ENCODE assay signal across 16 cellular contexts in the genomic region with DNA sequence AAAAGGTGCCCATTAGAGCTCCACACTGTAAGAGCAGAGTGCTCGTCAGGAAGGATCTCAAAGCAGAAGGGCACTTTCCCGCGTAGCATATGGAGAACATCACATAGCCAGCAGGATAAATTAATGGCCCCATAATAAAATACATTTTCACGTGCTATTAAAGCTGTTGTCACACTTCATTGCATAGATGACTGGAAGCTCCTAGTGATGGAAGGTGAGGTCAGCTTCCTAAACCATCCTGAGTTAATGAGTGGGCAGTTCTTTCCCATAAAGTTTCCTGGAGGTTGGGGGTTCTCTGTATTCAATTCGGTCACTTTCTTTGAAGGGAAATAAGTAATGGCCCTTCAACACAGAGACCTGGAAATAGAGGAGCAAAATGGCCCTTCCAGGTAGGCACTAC.
DNase-seq lines count a peak whose midpoint lies in the region; ATAC-seq, FAIRE-seq and TF ChIP-seq lines count a peak whose summit lies in the region.
"Had no signal": no experiment of that assay in that cellular context is flagged by ENCODE, and none has a peak within 500 bp of the region (broad histone marks: within the 10 kb centered on the region; RNA-seq: fewer than 3 reads in every experiment).

No MANE protein-coding gene starts in this region.

- no peak overlapping the region for H2AFZ ChIP-seq in trophoblast cell (ENCODE audit: insufficient read depth, low read length, poor library complexity)
- H2AFZ ChIP-seq: GM23338 had no signal

- TF ChIP-seq CTCF in ovary (IDR thresholded peaks at IDR 0.05), result no peak

- TF ChIP-seq POLR2A in ovary (IDR thresholded peaks at IDR 0.05), result no peak

- no peak for ATAC-seq in GM19463 (IDR thresholded peaks at IDR 0.05; ENCODE audit: unreplicated experiment)
- ATAC-seq: A549, GM23338 had no signal

- H3K79me1 ChIP-seq in trophoblast cell (ENCODE audit: low read length), result no peaks in the 10 kb centered on the region

- H3K27ac ChIP-seq in trophoblast cell (ENCODE audit: low read depth, low read length), result no peak overlapping the region
- no peak overlapping the region for H3K27ac ChIP-seq in ovary
- H3K27ac ChIP-seq: 22Rv1, A549, BLaER1 had no signal

- TF ChIP-seq EP300 in ovary (IDR thresholded peaks at IDR 0.05), result no peak

- H2AK5ac ChIP-seq in trophoblast cell (ENCODE audit: low read length), result no peak overlapping the region

- no peak overlapping the region for H3K4me2 ChIP-seq in trophoblast cell (ENCODE audit: low read length)
- H3K4me2 ChIP-seq: A549, BLaER1, GM23338 had no signal

- no peaks in the 10 kb centered on the region for H3K4me1 ChIP-seq in trophoblast cell (ENCODE audit: control insufficient read depth in 1 of 2, insufficient read depth in 2 of 2, low read length in 2 of 2)
- no peaks in the 10 kb centered on the region for H3K4me1 ChIP-seq in ovary (ENCODE audit: insufficient read depth)
- H3K4me1 ChIP-seq: A549, BLaER1 had no signal

- H3K14ac ChIP-seq in trophoblast cell (ENCODE audit: low read length), result no peak overlapping the region

- H3K4ac ChIP-seq in trophoblast cell (ENCODE audit: low read depth, low read length), result no peak overlapping the region

- no peak overlapping the region for H4K91ac ChIP-seq in trophoblast cell (ENCODE audit: low read depth, low read length)

- no peak overlapping the region for H3K18ac ChIP-seq in trophoblast cell (ENCODE audit: low read length)

- no CpG with 5 or more reads among the region's 5 CpGs for WGBS in trophoblast cell (ENCODE audit: extremely low coverage, insufficient coverage, insufficient read length)
- WGBS in ovary, 3 donors, result 90 to 94% (median 94%) methylated on average over 5 of the region's 5 CpGs

- H3K36me3 ChIP-seq in trophoblast cell (ENCODE audit: control insufficient read depth in 1 of 2, insufficient read depth in 2 of 2, low read length in 2 of 2) (no peaks in the 10 kb centered on the region), ovary (no peaks in the 10 kb centered on the region)
- H3K36me3 ChIP-seq: BLaER1 had no signal

- H4K8ac ChIP-seq in trophoblast cell (ENCODE audit: low read depth, low read length), result no peak overlapping the region

- H3K4me3 ChIP-seq in trophoblast cell (ENCODE audit: low read depth, low read length), result no peak overlapping the region
- no peak overlapping the region for H3K4me3 ChIP-seq in ovary
- H3K4me3 ChIP-seq: A549, BLaER1, GM23338 had no signal

- no peak overlapping the region for H4K12ac ChIP-seq in trophoblast cell (ENCODE audit: low read depth, low read length)

- intact Hi-C loops in ovary (cut with DNase I), result no loop called here

- no peak overlapping the region for H2BK12ac ChIP-seq in trophoblast cell (ENCODE audit: low read length)

- no peak overlapping the region for H2BK5ac ChIP-seq in trophoblast cell (ENCODE audit: low read depth, low read length, poor library complexity)

- FAIRE-seq in RCC 7860 (lab: Jason Lieb, UNC), result no peak
- FAIRE-seq: A549, GM12892, GM18507, H54 had no signal

- H2BK120ac ChIP-seq in trophoblast cell (ENCODE audit: insufficient read depth, low read length, poor library complexity), result no peak overlapping the region

- DNase-seq in DMS 273 (lab: John Stamatoyannopoulos, UW; ENCODE audit: unreplicated experiment) (peak; percentile 6), DMS 273 treated with DMSO at 0.1 percent for 48 hours (lab: John Stamatoyannopoulos, UW) (no peak), RCC 7860 (ENCODE audit: low spot score) (peak; percentile 29), kidney glomerular epithelial cell (lab: John Stamatoyannopoulos, UW) (peak; percentile 38), trophoblast cell (no peak), ovary (no peak)
- DNase-seq: CD4-positive, alpha-beta memory T cell; GDM1 had no signal

- no peaks in the 10 kb centered on the region for H3K79me2 ChIP-seq in trophoblast cell (ENCODE audit: control insufficient read depth, insufficient read depth, low read length, poor library complexity)

- H3K27me3 ChIP-seq in trophoblast cell (ENCODE audit: insufficient read depth, low read length) (no peaks in the 10 kb centered on the region), ovary (no peaks in the 10 kb centered on the region)
- H3K27me3 ChIP-seq: BLaER1 had no signal

- H3K23ac ChIP-seq in trophoblast cell (ENCODE audit: low read length), result no peak overlapping the region

- H3K9me3 ChIP-seq in trophoblast cell (ENCODE audit: insufficient read depth, low read depth, low read length) (peaks cover 1% of the 10 kb centered on the region), ovary (no peaks in the 10 kb centered on the region)
- H3K9me3 ChIP-seq: A549, BLaER1 had no signal

- H3K9ac ChIP-seq in trophoblast cell (ENCODE audit: low read length), result no peak overlapping the region
- H3K9ac ChIP-seq: BLaER1 had no signal

Comparison
In these comparisons a context has a peak if more than half of its experiments do, and no peak if none do; other contexts are left out.
1. DNase-seq: peak in DMS 273 (single experiment), RCC 7860 (single experiment) and kidney glomerular epithelial cell (single experiment); none in DMS 273 treated with DMSO at 0.1 percent for 48 hours (single experiment), trophoblast cell (0 of 2) and ovary (0 of 5).